8 cellular contexts compared by ENCODE assay signal in the genomic region with DNA sequence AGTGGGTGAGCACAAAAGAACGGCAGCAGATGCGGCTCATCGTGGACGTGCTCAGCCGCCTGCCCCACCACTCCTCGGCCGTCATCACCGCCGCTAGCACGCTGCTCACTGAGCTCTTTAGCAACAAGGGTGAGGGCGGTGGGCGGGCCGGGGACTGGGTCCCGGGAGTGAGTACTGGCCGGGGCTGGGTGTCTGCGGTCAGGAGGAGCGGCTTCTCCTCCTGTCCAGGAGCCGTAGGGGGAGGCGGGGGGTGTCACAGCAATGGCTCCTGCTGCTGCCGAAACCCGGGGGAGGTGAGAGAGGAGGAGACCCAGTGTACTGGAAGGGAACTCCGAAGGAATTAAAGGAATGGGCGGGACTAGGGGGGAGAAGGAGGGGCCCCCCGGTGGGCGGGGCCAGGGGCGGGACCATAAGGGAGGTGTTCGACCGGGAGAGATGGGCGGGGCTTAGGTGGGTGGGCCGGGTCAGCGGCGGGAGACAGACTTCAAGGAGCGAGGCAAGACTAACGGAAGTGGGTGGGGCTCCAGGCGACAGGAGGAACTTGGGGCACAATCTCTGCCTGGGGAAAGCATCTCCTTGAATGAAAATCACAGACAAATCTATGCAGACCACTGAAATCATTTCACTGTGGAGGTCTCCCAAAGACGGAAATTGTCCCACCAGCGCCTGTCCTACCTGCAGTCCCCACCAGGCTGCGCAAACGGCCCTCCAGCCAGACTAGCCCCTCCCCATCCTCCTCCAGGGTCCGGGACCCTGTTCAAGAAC. TPM values are rescaled to one million over a fixed set of nuclear protein-coding genes. Genes with fewer than 3 reads are reported as not detected.
DNase-seq lines count a peak whose midpoint lies in the region; ATAC-seq and TF ChIP-seq lines count a peak whose summit lies in the region.

No MANE protein-coding gene starts in this region.

- H3K4me3 ChIP-seq in fibroblast of villous mesenchyme (ENCODE audit: low read depth, low read length), result peak overlapping the region; percentile 77

- peak; percentile 39; the same call in 1 of the 2 replicates for TF ChIP-seq POLR2A in Raji (IDR thresholded peaks at IDR 0.05; ENCODE audit: insufficient read depth, low read depth, low read length)

- H3K27me3 Mint-ChIP-seq in neural crest cell (ENCODE audit: low read depth), result peaks cover 60% of the 10 kb centered on the region
- peaks cover 17% of the 10 kb centered on the region for H3K27me3 Mint-ChIP-seq in stimulated activated naive CD8-positive, alpha-beta T cell treated with anti-CD3 and anti-CD28 coated beads, Interleukin-15, Interleukin-2, amounts not matched to agents 100 ng/mL and 50 ng/mL, for 24 hours

- peak; percentile 66 for ATAC-seq in GM21528 (IDR thresholded peaks at IDR 0.05; ENCODE audit: low FRiP score, unreplicated experiment)

- H3K27ac Mint-ChIP-seq in neural crest cell (ENCODE audit: unreplicated experiment), result peak overlapping the region; percentile 62
- H3K27ac Mint-ChIP-seq in stimulated activated naive CD8-positive, alpha-beta T cell treated with anti-CD3 and anti-CD28 coated beads, Interleukin-15, Interleukin-2, amounts not matched to agents 100 ng/mL and 50 ng/mL, for 24 hours, result peak overlapping the region; percentile 71

- peaks cover 17% of the 10 kb centered on the region for H3K4me1 Mint-ChIP-seq in neural crest cell
- peaks cover 23% of the 10 kb centered on the region for H3K4me1 Mint-ChIP-seq in stimulated activated naive CD8-positive, alpha-beta T cell treated with anti-CD3 and anti-CD28 coated beads, Interleukin-15, Interleukin-2, amounts not matched to agents 100 ng/mL and 50 ng/mL, for 24 hours (ENCODE audit: low read depth)

- TF ChIP-seq CTCF in fibroblast of villous mesenchyme (IDR thresholded peaks at IDR 0.05; ENCODE audit: insufficient read depth, low read depth, low read length) (peak; percentile 69), neural crest cell (conservative IDR thresholded peaks at IDR 0.05) (peak; percentile 78)

- peak; percentile 75 for DNase-seq in COLO668 (lab: John Stamatoyannopoulos, UW; ENCODE audit: unreplicated experiment)
- peak; percentile 97 for DNase-seq in M059J (ENCODE audit: low read depth)
- DNase-seq in activated T-helper 9 cell treated with anti-CD3 and anti-CD28 coated beads, Interleukin-2, amount 50 U/mL, for 16 hours (ENCODE audit: low read depth), result peak; percentile 97
- peak; percentile 97 for DNase-seq in fibroblast of villous mesenchyme (ENCODE audit: low read depth)
- peak; percentile 87 for DNase-seq in neural crest cell (ENCODE audit: low read depth, low spot score)

- H3K4me3 Mint-ChIP-seq in neural crest cell, result peak overlapping the region; percentile 94
- peak overlapping the region; percentile 85 for H3K4me3 Mint-ChIP-seq in stimulated activated naive CD8-positive, alpha-beta T cell treated with anti-CD3 and anti-CD28 coated beads, Interleukin-15, Interleukin-2, amounts not matched to agents 100 ng/mL and 50 ng/mL, for 24 hours

- no peaks in the 10 kb centered on the region for H3K9me3 Mint-ChIP-seq in neural crest cell
- H3K9me3 Mint-ChIP-seq in stimulated activated naive CD8-positive, alpha-beta T cell treated with anti-CD3 and anti-CD28 coated beads, Interleukin-15, Interleukin-2, amounts not matched to agents 100 ng/mL and 50 ng/mL, for 24 hours, result no peaks in the 10 kb centered on the region

- H3K36me3 Mint-ChIP-seq in neural crest cell (ENCODE audit: low read depth), result no peaks in the 10 kb centered on the region
- H3K36me3 Mint-ChIP-seq in stimulated activated naive CD8-positive, alpha-beta T cell treated with anti-CD3 and anti-CD28 coated beads, Interleukin-15, Interleukin-2, amounts not matched to agents 100 ng/mL and 50 ng/mL, for 24 hours (ENCODE audit: low read depth), result peaks cover 16% of the 10 kb centered on the region

RNA-seq across cellular contexts. Expression of a gene that starts 2.3 kb away (rescaled TPM):
- 0.99 and 3.7 TPM in 2 replicates for total RNA-seq in M059J (2014; rRNA removed; shearing (Covaris generic))
- total RNA-seq in fibroblast of villous mesenchyme (0.43 and 0.64 TPM in 2 replicates), neural crest cell (0.93 and 1.1 TPM in 2 replicates)

RNA-seq across cellular contexts. Expression of a gene that starts 8.0 kb away (rescaled TPM):
- total RNA-seq in M059J (2014; rRNA removed; shearing (Covaris generic)), result 40.0 and 41.3 TPM in 2 replicates
- total RNA-seq in fibroblast of villous mesenchyme, result 40.2 and 40.3 TPM in 2 replicates
- total RNA-seq in neural crest cell, result 24.0 and 26.9 TPM in 2 replicates

RNA-seq across cellular contexts. Expression of a gene that starts 53.0 kb away (rescaled TPM):
- not detected in 2 replicates for total RNA-seq in M059J (2014; rRNA removed; shearing (Covaris generic))
- total RNA-seq in fibroblast of villous mesenchyme, result not detected in 2 replicates
- not detected in 2 replicates for total RNA-seq in neural crest cell

RNA-seq across cellular contexts. Expression of a gene that starts 59.7 kb away (rescaled TPM):
- total RNA-seq in M059J (2014; rRNA removed; shearing (Covaris generic)), result 112 and 121 TPM in 2 replicates
- total RNA-seq in fibroblast of villous mesenchyme (53.5 and 82.5 TPM in 2 replicates), neural crest cell (59.7 and 60.9 TPM in 2 replicates)

Comparison
In these comparisons a context has a peak if more than half of its experiments do, and no peak if none do; other contexts are left out.
1. Peak in every context shown above with its lines: DNase-seq, ATAC-seq and H3K4me3 ChIP-seq.